Comparison of ENCODE assay signal across 1 cellular context in genomic region chr15:75181780-75182179, GRCh38.
TF ChIP-seq lines count a peak whose summit lies in the region.

No MANE protein-coding gene starts in this region.

TF ChIP-seq in H1, 55 proteins besides CTCF, POLR2A, EP300 and RAD21:
- TF ChIP-seq TBP (IDR thresholded peaks at IDR 0.05; ENCODE audit: low read depth, low read length) (no peak), EGR1 (IDR thresholded peaks at IDR 0.05; ENCODE audit: borderline replicate concordance, low read depth, low read length) (no peak), ATF2 (IDR thresholded peaks at IDR 0.05; ENCODE audit: low read length) (no peak), SIN3A (conservative IDR thresholded peaks at IDR 0.05 in 1 of 2, IDR thresholded peaks at IDR 0.05 in 1 of 2; ENCODE audit: low read depth in 1 of 2, low read length in 2 of 2) (no peak), CHD2 (IDR thresholded peaks at IDR 0.05; ENCODE audit: low read length) (no peak), RBBP5 (IDR thresholded peaks at IDR 0.05; ENCODE audit: borderline replicate concordance, low read depth, low read length) (no peak), CBX8 (IDR thresholded peaks at IDR 0.05; ENCODE audit: borderline replicate concordance, low read depth, low read length) (no peak), TCF12 (IDR thresholded peaks at IDR 0.05; ENCODE audit: low read depth, low read length) (no peak), CHD7 (IDR thresholded peaks at IDR 0.05; ENCODE audit: insufficient replicate concordance, low read length) (no peak), ZNF274 (IDR thresholded peaks at IDR 0.05; ENCODE audit: borderline replicate concordance, extremely low read depth, low read length) (no peak)
TF ChIP-seq in H1: peak in this region for 0.
